ENCODE assay signal across 13 cellular contexts in the genomic region with DNA sequence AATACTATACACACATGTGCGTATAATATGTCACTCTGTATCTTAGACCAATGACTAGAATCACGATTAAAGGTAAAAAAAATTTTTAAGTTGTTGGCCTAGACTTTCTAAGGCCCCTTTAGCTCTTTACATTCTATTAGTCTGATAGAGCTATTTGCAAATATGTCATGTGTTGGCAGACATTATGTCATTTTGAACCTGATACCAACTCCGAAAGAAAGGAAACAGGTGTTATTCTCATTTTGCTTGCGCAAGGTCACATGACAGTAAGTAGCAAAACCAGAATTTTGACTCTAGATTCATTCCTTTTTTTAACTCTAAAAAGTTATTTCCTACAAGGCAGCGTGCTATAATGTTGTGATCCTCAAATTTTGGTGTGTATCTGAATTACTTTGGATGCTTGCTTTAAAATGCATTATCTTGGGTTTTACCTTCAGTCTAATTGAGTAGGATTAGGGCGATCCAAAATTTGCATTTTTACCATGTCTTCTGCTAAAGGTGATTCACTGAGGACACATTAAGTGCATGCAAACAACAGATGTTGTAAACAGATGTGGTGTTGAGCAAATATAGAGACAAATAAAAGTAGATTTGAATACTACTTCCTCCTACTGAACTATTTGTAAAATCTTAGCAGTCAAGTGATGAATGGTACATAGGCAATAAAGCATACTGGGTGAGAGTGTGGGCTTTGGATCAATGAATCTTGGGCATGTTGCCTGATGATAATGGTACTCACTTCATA.
DNase-seq lines count a peak whose midpoint lies in the region; ATAC-seq and TF ChIP-seq lines count a peak whose summit lies in the region.
"Had no signal": no experiment of that assay in that cellular context is flagged by ENCODE, and none has a peak within 500 bp of the region (broad histone marks: within the 10 kb centered on the region; RNA-seq: fewer than 3 reads in every experiment).

No MANE protein-coding gene starts in this region.

- H3K36me3 Mint-ChIP-seq in stimulated activated effector memory CD8-positive, alpha-beta T cell treated with anti-CD3 and anti-CD28 coated beads, Interleukin-12 subunit alpha, Interleukin-12 subunit beta, amount 100 ng/mL, for 72 hours = peaks cover 7% of the 10 kb centered on the region

- no peak for TF ChIP-seq CTCF in left ventricle myocardium inferior (IDR thresholded peaks at IDR 0.05; ENCODE audit: borderline replicate concordance)

- H3K27ac ChIP-seq in left ventricle myocardium inferior (replicated peaks) = no peak overlapping the region
- H3K27ac ChIP-seq: gastrocnemius medialis had no signal

- no peak overlapping the region for H3K27ac Mint-ChIP-seq in stimulated activated effector memory CD8-positive, alpha-beta T cell treated with anti-CD3 and anti-CD28 coated beads, Interleukin-12 subunit alpha, Interleukin-12 subunit beta, amount 100 ng/mL, for 72 hours

- H3K4me1 ChIP-seq in left ventricle myocardium inferior = peaks cover 13% of the 10 kb centered on the region
- H3K4me1 ChIP-seq: gastrocnemius medialis had no signal

- intact Hi-C loops in left ventricle myocardium inferior (cut with micrococcal nuclease) = no loop called here

- no peaks in the 10 kb centered on the region for H3K9me3 ChIP-seq in left ventricle myocardium inferior (replicated peaks)
- H3K9me3 ChIP-seq: gastrocnemius medialis had no signal

- ATAC-seq in GM19324 (IDR thresholded peaks at IDR 0.05; ENCODE audit: low FRiP score, unreplicated experiment) = peak; percentile 65
- ATAC-seq in HG02852 (IDR thresholded peaks at IDR 0.05; ENCODE audit: unreplicated experiment) = peak; percentile 77
- ATAC-seq in stimulated activated effector memory CD8-positive, alpha-beta T cell treated with anti-CD3 and anti-CD28 coated beads, Interleukin-12 subunit alpha, Interleukin-12 subunit beta, amount 100 ng/mL, for 72 hours = no peak
- ATAC-seq: activated T-cell treated with anti-CD3 and anti-CD28 coated beads, Interleukin-2, amount 50 U/mL, for 4 hours; gastrocnemius medialis had no signal

- H3K4me3 Mint-ChIP-seq in stimulated activated effector memory CD8-positive, alpha-beta T cell treated with anti-CD3 and anti-CD28 coated beads, Interleukin-12 subunit alpha, Interleukin-12 subunit beta, amount 100 ng/mL, for 72 hours = no peak overlapping the region
- H3K4me3 Mint-ChIP-seq: activated T-cell treated with anti-CD3 and anti-CD28 coated beads, Interleukin-2, amount 50 U/mL, for 4 hours; central memory CD8-positive, alpha-beta T cell had no signal

- no peaks in the 10 kb centered on the region for H3K27me3 ChIP-seq in left ventricle myocardium inferior (ENCODE audit: low read depth)
- H3K27me3 ChIP-seq: gastrocnemius medialis had no signal

- TF ChIP-seq RAD21 in Ishikawa (IDR thresholded peaks at IDR 0.05; ENCODE audit: low read depth) = no peak

- no peak for TF ChIP-seq EP300 in Ishikawa (IDR thresholded peaks at IDR 0.05; ENCODE audit: borderline replicate concordance)

- H3K36me3 ChIP-seq in left ventricle myocardium inferior = peaks cover 5% of the 10 kb centered on the region
- H3K36me3 ChIP-seq: gastrocnemius medialis had no signal

- DNase-seq in DMS79 treated with DMSO at 0.1 percent for 48 hours (lab: John Stamatoyannopoulos, UW) (peak; percentile 39), NCI-H1694 treated with DMSO at 0.1 percent for 48 hours (lab: John Stamatoyannopoulos, UW) (no peak), left ventricle myocardium inferior (no peak), NCI-H1417 treated with DMSO at 0.1 percent for 48 hours (lab: John Stamatoyannopoulos, UW) (no peak)
- DNase-seq in stimulated activated effector memory CD8-positive, alpha-beta T cell treated with anti-CD3 and anti-CD28 coated beads, Interleukin-12 subunit alpha, Interleukin-12 subunit beta, amount 100 ng/mL, for 72 hours (ENCODE audit: low spot score in 2 of 2) = no peak
- DNase-seq: activated T-cell treated with anti-CD3 and anti-CD28 coated beads, Interleukin-2, amount 50 U/mL, for 4 hours; gastrocnemius medialis; mammary epithelial cell; T1000 had no signal

- no peaks in the 10 kb centered on the region for H3K9me3 Mint-ChIP-seq in stimulated activated effector memory CD8-positive, alpha-beta T cell treated with anti-CD3 and anti-CD28 coated beads, Interleukin-12 subunit alpha, Interleukin-12 subunit beta, amount 100 ng/mL, for 72 hours
- H3K9me3 Mint-ChIP-seq: central memory CD8-positive, alpha-beta T cell had no signal

- peaks cover 13% of the 10 kb centered on the region for H3K4me1 Mint-ChIP-seq in stimulated activated effector memory CD8-positive, alpha-beta T cell treated with anti-CD3 and anti-CD28 coated beads, Interleukin-12 subunit alpha, Interleukin-12 subunit beta, amount 100 ng/mL, for 72 hours

- no peak overlapping the region for H3K4me3 ChIP-seq in left ventricle myocardium inferior
- H3K4me3 ChIP-seq: gastrocnemius medialis had no signal

TF ChIP-seq in Ishikawa, 13 proteins besides CTCF, POLR2A, EP300 and RAD21:
- TF ChIP-seq YY1 (IDR thresholded peaks at IDR 0.05; ENCODE audit: low read depth) = no peak
- no peak for TF ChIP-seq TEAD4 (IDR thresholded peaks at IDR 0.05)
- TF ChIP-seq CEBPB (IDR thresholded peaks at IDR 0.05) = 0 out of 2 replicates have a peak, but pooled peaks have one; percentile 6
- TF ChIP-seq, protein P1, sequence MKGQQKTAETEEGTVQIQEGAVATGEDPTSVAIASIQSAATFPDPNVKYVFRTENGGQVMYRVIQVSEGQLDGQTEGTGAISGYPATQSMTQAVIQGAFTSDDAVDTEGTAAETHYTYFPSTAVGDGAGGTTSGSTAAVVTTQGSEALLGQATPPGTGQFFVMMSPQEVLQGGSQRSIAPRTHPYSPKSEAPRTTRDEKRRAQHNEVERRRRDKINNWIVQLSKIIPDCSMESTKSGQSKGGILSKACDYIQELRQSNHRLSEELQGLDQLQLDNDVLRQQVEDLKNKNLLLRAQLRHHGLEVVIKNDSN (IDR thresholded peaks at IDR 0.05) = 0 out of 2 replicates have a peak, but pooled peaks have one; percentile 41
- TF ChIP-seq TCF12 (IDR thresholded peaks at IDR 0.05; ENCODE audit: low read depth) = no peak
- no peak for TF ChIP-seq NFIC (IDR thresholded peaks at IDR 0.05)
- TF ChIP-seq EGR1 (IDR thresholded peaks at IDR 0.05) = no peak
- no peak for TF ChIP-seq TAF1 (IDR thresholded peaks at IDR 0.05; ENCODE audit: low read depth)
- no peak for TF ChIP-seq ZBTB7A (IDR thresholded peaks at IDR 0.05; ENCODE audit: low read depth)
- TF ChIP-seq, protein P2, sequence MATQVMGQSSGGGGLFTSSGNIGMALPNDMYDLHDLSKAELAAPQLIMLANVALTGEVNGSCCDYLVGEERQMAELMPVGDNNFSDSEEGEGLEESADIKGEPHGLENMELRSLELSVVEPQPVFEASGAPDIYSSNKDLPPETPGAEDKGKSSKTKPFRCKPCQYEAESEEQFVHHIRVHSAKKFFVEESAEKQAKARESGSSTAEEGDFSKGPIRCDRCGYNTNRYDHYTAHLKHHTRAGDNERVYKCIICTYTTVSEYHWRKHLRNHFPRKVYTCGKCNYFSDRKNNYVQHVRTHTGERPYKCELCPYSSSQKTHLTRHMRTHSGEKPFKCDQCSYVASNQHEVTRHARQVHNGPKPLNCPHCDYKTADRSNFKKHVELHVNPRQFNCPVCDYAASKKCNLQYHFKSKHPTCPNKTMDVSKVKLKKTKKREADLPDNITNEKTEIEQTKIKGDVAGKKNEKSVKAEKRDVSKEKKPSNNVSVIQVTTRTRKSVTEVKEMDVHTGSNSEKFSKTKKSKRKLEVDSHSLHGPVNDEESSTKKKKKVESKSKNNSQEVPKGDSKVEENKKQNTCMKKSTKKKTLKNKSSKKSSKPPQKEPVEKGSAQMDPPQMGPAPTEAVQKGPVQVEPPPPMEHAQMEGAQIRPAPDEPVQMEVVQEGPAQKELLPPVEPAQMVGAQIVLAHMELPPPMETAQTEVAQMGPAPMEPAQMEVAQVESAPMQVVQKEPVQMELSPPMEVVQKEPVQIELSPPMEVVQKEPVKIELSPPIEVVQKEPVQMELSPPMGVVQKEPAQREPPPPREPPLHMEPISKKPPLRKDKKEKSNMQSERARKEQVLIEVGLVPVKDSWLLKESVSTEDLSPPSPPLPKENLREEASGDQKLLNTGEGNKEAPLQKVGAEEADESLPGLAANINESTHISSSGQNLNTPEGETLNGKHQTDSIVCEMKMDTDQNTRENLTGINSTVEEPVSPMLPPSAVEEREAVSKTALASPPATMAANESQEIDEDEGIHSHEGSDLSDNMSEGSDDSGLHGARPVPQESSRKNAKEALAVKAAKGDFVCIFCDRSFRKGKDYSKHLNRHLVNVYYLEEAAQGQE (IDR thresholded peaks at IDR 0.05; ENCODE audit: low read depth) = no peak
- TF ChIP-seq CREB1 (IDR thresholded peaks at IDR 0.05; ENCODE audit: low read depth) = no peak
- TF ChIP-seq, protein P3, sequence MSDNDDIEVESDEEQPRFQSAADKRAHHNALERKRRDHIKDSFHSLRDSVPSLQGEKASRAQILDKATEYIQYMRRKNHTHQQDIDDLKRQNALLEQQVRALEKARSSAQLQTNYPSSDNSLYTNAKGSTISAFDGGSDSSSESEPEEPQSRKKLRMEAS (IDR thresholded peaks at IDR 0.05) = no peak
TF ChIP-seq in Ishikawa: peak in this region for 2.
